1 cellular context compared by ENCODE assay signal in the genomic region with DNA sequence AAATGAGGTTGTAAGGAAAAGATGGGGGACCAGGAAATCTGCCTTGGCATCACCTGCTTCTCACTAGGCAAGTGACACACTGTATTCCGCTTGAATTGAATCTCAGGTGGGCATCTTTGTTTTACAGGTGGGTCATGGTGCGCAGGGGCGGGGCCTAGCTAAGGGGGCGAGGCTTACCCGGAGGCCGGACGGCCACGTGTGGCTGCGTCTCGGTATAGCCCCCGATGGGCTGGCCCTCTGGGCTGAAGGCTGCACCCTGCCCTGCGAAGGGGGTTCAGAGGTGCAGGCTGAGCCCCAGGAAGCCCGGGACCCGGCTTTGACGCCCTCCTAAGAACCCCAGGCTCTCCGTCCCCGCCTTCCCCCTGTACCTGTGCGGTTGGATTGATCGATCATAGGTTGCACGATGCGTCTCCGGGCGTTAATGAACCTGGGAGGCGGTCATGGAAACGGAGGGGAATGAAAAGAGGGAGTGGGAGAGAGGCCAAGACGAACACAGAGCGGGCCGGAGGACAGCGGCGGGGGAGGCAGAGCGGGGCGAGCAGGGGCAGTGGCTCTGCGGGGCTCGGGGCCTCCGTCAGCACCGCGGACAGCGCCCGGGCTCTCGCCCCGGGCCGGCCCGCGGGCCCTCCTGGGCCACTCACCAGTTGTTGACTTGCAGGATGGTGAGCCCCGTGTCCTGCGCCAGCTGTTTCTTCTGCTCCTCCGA.
TF ChIP-seq lines count a peak whose summit lies in the region.

No MANE protein-coding gene starts in this region.

TF ChIP-seq in HepG2, 621 proteins besides CTCF, POLR2A, EP300 and RAD21 (continued from another document and continues in another):
- TF ChIP-seq, protein P1, sequence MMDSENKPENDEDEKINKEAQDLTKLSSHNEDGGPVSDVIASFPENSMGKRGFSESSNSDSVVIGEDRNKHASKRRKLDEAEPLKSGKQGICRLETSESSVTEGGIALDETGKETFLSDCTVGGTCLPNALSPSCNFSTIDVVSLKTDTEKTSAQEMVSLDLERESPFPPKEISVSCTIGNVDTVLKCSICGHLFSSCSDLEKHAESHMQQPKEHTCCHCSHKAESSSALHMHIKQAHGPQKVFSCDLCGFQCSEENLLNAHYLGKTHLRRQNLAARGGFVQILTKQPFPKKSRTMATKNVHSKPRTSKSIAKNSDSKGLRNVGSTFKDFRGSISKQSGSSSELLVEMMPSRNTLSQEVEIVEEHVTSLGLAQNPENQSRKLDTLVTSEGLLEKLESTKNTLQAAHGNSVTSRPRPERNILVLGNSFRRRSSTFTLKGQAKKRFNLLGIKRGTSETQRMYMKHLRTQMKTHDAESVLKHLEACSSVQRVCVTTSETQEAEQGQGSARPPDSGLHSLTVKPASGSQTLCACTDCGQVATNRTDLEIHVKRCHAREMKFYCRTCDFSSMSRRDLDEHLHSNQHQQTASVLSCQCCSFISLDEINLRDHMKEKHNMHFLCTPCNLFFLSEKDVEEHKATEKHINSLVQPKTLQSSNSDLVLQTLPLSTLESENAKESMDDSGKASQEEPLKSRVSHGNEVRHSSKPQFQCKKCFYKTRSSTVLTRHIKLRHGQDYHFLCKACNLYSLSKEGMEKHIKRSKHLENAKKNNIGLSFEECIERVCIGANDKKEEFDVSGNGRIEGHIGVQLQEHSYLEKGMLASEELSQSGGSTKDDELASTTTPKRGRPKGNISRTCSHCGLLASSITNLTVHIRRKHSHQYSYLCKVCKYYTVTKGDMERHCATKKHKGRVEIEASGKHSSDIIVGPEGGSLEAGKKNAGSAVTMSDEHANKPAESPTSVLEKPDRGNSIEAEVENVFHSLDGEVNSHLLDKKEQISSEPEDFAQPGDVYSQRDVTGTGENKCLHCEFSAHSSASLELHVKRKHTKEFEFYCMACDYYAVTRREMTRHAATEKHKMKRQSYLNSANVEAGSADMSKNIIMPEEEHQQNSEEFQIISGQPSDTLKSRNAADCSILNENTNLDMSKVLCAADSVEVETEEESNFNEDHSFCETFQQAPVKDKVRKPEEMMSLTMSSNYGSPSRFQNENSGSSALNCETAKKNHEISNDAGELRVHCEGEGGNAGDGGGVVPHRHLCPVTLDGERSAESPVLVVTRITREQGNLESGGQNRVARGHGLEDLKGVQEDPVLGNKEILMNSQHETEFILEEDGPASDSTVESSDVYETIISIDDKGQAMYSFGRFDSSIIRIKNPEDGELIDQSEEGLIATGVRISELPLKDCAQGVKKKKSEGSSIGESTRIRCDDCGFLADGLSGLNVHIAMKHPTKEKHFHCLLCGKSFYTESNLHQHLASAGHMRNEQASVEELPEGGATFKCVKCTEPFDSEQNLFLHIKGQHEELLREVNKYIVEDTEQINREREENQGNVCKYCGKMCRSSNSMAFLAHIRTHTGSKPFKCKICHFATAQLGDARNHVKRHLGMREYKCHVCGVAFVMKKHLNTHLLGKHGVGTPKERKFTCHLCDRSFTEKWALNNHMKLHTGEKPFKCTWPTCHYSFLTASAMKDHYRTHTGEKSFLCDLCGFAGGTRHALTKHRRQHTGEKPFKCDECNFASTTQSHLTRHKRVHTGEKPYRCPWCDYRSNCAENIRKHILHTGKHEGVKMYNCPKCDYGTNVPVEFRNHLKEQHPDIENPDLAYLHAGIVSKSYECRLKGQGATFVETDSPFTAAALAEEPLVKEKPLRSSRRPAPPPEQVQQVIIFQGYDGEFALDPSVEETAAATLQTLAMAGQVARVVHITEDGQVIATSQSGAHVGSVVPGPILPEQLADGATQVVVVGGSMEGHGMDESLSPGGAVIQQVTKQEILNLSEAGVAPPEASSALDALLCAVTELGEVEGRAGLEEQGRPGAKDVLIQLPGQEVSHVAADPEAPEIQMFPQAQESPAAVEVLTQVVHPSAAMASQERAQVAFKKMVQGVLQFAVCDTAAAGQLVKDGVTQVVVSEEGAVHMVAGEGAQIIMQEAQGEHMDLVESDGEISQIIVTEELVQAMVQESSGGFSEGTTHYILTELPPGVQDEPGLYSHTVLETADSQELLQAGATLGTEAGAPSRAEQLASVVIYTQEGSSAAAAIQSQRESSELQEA (CRISPR knock-in tag; IDR thresholded peaks at IDR 0.05; ENCODE audit: not compliant biosample characterization), result no peak
- TF ChIP-seq MED1 (CRISPR knock-in tag; IDR thresholded peaks at IDR 0.05) (0 out of 2 replicates have a peak, but pooled peaks have one; percentile 20), KLF11 (CRISPR knock-in tag; IDR thresholded peaks at IDR 0.05) (no peak), PCBP2 (optimal IDR thresholded peaks at IDR 0.05; ENCODE audit: low read depth, low read length, poor library complexity, severe bottlenecking) (no peak), ZNF501 (CRISPR knock-in tag; IDR thresholded peaks at IDR 0.05) (0 out of 2 replicates have a peak, but pooled peaks have one; percentile 26), PLRG1 (conservative IDR thresholded peaks at IDR 0.05) (no peak), ZBTB20 (CRISPR knock-in tag; IDR thresholded peaks at IDR 0.05; ENCODE audit: borderline replicate concordance, low read depth) (no peak), SP140L (CRISPR knock-in tag; IDR thresholded peaks at IDR 0.05; ENCODE audit: borderline replicate concordance) (0 out of 2 replicates have a peak, but pooled peaks have one; percentile 48), MAF1 (CRISPR knock-in tag; IDR thresholded peaks at IDR 0.05; ENCODE audit: borderline replicate concordance) (peak; percentile 44; the same call in 1 of the 2 replicates), GABPA (IDR thresholded peaks at IDR 0.05; ENCODE audit: low read depth, low read length) (no peak), GABPA (CRISPR knock-in tag; IDR thresholded peaks at IDR 0.05; ENCODE audit: low read depth) (no peak), ZC3H13 (CRISPR knock-in tag; IDR thresholded peaks at IDR 0.05) (no peak), ZNF773 (CRISPR knock-in tag; IDR thresholded peaks at IDR 0.05; ENCODE audit: borderline replicate concordance) (0 out of 2 replicates have a peak, but pooled peaks have one; percentile 37), ZFP1 (CRISPR knock-in tag; IDR thresholded peaks at IDR 0.05) (no peak), RARA (CRISPR knock-in tag; IDR thresholded peaks at IDR 0.05) (peak; percentile 45; the same call in 1 of the 2 replicates), NR3C1 (CRISPR knock-in tag; IDR thresholded peaks at IDR 0.05) (no peak), CREM (IDR thresholded peaks at IDR 0.05) (no peak), CREM (CRISPR knock-in tag; IDR thresholded peaks at IDR 0.05) (no peak)
- TF ChIP-seq, protein P2, sequence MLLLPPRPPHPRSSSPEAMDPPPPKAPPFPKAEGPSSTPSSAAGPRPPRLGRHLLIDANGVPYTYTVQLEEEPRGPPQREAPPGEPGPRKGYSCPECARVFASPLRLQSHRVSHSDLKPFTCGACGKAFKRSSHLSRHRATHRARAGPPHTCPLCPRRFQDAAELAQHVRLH (CRISPR knock-in tag; IDR thresholded peaks at IDR 0.05; ENCODE audit: borderline replicate concordance, low read depth), result no peak
- TF ChIP-seq, protein P3, sequence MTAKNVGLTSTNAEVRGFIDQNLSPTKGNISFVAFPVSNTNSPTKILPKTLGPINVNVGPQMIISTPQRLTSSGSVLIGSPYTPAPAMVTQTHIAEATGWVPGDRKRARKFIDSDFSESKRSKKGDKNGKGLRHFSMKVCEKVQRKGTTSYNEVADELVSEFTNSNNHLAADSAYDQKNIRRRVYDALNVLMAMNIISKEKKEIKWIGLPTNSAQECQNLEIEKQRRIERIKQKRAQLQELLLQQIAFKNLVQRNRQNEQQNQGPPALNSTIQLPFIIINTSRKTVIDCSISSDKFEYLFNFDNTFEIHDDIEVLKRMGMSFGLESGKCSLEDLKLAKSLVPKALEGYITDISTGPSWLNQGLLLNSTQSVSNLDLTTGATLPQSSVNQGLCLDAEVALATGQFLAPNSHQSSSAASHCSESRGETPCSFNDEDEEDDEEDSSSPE (CRISPR knock-in tag; IDR thresholded peaks at IDR 0.05), result no peak
- TF ChIP-seq, protein P4, sequence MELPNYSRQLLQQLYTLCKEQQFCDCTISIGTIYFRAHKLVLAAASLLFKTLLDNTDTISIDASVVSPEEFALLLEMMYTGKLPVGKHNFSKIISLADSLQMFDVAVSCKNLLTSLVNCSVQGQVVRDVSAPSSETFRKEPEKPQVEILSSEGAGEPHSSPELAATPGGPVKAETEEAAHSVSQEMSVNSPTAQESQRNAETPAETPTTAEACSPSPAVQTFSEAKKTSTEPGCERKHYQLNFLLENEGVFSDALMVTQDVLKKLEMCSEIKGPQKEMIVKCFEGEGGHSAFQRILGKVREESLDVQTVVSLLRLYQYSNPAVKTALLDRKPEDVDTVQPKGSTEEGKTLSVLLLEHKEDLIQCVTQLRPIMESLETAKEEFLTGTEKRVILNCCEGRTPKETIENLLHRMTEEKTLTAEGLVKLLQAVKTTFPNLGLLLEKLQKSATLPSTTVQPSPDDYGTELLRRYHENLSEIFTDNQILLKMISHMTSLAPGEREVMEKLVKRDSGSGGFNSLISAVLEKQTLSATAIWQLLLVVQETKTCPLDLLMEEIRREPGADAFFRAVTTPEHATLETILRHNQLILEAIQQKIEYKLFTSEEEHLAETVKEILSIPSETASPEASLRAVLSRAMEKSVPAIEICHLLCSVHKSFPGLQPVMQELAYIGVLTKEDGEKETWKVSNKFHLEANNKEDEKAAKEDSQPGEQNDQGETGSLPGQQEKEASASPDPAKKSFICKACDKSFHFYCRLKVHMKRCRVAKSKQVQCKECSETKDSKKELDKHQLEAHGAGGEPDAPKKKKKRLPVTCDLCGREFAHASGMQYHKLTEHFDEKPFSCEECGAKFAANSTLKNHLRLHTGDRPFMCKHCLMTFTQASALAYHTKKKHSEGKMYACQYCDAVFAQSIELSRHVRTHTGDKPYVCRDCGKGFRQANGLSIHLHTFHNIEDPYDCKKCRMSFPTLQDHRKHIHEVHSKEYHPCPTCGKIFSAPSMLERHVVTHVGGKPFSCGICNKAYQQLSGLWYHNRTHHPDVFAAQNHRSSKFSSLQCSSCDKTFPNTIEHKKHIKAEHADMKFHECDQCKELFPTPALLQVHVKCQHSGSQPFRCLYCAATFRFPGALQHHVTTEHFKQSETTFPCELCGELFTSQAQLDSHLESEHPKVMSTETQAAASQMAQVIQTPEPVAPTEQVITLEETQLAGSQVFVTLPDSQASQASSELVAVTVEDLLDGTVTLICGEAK (IDR thresholded peaks at IDR 0.05), result no peak
- TF ChIP-seq, protein P4 (CRISPR knock-in tag; IDR thresholded peaks at IDR 0.05), result no peak
- TF ChIP-seq, protein P5, sequence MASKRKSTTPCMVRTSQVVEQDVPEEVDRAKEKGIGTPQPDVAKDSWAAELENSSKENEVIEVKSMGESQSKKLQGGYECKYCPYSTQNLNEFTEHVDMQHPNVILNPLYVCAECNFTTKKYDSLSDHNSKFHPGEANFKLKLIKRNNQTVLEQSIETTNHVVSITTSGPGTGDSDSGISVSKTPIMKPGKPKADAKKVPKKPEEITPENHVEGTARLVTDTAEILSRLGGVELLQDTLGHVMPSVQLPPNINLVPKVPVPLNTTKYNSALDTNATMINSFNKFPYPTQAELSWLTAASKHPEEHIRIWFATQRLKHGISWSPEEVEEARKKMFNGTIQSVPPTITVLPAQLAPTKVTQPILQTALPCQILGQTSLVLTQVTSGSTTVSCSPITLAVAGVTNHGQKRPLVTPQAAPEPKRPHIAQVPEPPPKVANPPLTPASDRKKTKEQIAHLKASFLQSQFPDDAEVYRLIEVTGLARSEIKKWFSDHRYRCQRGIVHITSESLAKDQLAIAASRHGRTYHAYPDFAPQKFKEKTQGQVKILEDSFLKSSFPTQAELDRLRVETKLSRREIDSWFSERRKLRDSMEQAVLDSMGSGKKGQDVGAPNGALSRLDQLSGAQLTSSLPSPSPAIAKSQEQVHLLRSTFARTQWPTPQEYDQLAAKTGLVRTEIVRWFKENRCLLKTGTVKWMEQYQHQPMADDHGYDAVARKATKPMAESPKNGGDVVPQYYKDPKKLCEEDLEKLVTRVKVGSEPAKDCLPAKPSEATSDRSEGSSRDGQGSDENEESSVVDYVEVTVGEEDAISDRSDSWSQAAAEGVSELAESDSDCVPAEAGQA (IDR thresholded peaks at IDR 0.05; ENCODE audit: low read depth), result no peak
- TF ChIP-seq, protein P5 (CRISPR knock-in tag; IDR thresholded peaks at IDR 0.05; ENCODE audit: borderline replicate concordance), result peak; percentile 89; the same call in 1 of the 2 replicates
- TF ChIP-seq, protein P6, sequence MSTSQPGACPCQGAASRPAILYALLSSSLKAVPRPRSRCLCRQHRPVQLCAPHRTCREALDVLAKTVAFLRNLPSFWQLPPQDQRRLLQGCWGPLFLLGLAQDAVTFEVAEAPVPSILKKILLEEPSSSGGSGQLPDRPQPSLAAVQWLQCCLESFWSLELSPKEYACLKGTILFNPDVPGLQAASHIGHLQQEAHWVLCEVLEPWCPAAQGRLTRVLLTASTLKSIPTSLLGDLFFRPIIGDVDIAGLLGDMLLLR (CRISPR knock-in tag; IDR thresholded peaks at IDR 0.05), result no peak
